1 cellular context compared by ENCODE assay signal in the genomic region with DNA sequence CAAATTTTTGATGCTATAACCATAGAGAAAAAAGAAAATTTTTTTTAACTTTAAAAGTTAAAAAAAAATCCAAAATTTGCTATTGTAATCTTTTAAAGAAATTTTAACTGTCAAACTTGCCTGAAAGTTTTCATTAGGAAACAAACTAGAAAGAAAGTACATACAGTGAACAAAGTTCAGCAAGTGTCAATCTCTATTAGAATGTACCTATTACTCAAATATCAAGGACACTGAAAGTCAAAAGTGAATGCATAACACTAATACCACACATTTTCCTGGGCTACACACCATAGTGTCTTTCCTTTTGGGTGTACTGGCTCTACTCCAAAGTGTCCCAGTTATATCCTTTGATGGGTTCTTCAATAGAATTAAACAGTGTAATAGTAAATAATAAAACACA.
TF ChIP-seq lines count a peak whose summit lies in the region.

No MANE protein-coding gene starts in this region.

TF ChIP-seq in HepG2, 621 proteins besides CTCF, POLR2A, EP300 and RAD21 (continued from another document):
- TF ChIP-seq THRA (CRISPR knock-in tag; IDR thresholded peaks at IDR 0.05; ENCODE audit: borderline replicate concordance) (no peak), PRPF4 (IDR thresholded peaks at IDR 0.05; ENCODE audit: low read depth, low read length, poor library complexity, severe bottlenecking) (no peak), MIXL1 (CRISPR knock-in tag; IDR thresholded peaks at IDR 0.05) (peak; percentile 59; the same call in 1 of the 2 replicates), ZNF839 (CRISPR knock-in tag; IDR thresholded peaks at IDR 0.05; ENCODE audit: borderline replicate concordance) (no peak), KLF9 (CRISPR knock-in tag; IDR thresholded peaks at IDR 0.05; ENCODE audit: low read depth) (no peak), LCORL (IDR thresholded peaks at IDR 0.05) (0 out of 2 replicates have a peak, but pooled peaks have one; percentile 34), LCORL (CRISPR knock-in tag; IDR thresholded peaks at IDR 0.05) (no peak), SOX13 (IDR thresholded peaks at IDR 0.05) (no peak), SOX13 (CRISPR knock-in tag; conservative IDR thresholded peaks at IDR 0.05 in 1 of 2, IDR thresholded peaks at IDR 0.05 in 1 of 2) (peak in 1 of 2 experiments; percentile 5; a peak in 1 of 4 replicates), ONECUT2 (CRISPR knock-in tag; IDR thresholded peaks at IDR 0.05) (no peak), DR1 (CRISPR knock-in tag; IDR thresholded peaks at IDR 0.05) (no peak), RNF219 (CRISPR knock-in tag; IDR thresholded peaks at IDR 0.05) (no peak), NCOR1 (IDR thresholded peaks at IDR 0.05; ENCODE audit: borderline replicate concordance, low read length) (peak; percentile 48; the same call in 1 of the 2 replicates), FLYWCH1 (CRISPR knock-in tag; IDR thresholded peaks at IDR 0.05) (no peak), HNF4A (CRISPR knock-in tag; IDR thresholded peaks at IDR 0.05) (peak; percentile 37; the same call in 1 of the 2 replicates), PHF21A (CRISPR knock-in tag; IDR thresholded peaks at IDR 0.05) (no peak), RXRB (CRISPR knock-in tag; IDR thresholded peaks at IDR 0.05; ENCODE audit: borderline replicate concordance) (0 out of 2 replicates have a peak, but pooled peaks have one; percentile 13), TCF12 (IDR thresholded peaks at IDR 0.05) (no peak), TCF12 (CRISPR knock-in tag; IDR thresholded peaks at IDR 0.05) (no peak)
- TF ChIP-seq, protein P1, sequence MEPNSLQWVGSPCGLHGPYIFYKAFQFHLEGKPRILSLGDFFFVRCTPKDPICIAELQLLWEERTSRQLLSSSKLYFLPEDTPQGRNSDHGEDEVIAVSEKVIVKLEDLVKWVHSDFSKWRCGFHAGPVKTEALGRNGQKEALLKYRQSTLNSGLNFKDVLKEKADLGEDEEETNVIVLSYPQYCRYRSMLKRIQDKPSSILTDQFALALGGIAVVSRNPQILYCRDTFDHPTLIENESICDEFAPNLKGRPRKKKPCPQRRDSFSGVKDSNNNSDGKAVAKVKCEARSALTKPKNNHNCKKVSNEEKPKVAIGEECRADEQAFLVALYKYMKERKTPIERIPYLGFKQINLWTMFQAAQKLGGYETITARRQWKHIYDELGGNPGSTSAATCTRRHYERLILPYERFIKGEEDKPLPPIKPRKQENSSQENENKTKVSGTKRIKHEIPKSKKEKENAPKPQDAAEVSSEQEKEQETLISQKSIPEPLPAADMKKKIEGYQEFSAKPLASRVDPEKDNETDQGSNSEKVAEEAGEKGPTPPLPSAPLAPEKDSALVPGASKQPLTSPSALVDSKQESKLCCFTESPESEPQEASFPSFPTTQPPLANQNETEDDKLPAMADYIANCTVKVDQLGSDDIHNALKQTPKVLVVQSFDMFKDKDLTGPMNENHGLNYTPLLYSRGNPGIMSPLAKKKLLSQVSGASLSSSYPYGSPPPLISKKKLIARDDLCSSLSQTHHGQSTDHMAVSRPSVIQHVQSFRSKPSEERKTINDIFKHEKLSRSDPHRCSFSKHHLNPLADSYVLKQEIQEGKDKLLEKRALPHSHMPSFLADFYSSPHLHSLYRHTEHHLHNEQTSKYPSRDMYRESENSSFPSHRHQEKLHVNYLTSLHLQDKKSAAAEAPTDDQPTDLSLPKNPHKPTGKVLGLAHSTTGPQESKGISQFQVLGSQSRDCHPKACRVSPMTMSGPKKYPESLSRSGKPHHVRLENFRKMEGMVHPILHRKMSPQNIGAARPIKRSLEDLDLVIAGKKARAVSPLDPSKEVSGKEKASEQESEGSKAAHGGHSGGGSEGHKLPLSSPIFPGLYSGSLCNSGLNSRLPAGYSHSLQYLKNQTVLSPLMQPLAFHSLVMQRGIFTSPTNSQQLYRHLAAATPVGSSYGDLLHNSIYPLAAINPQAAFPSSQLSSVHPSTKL (CRISPR knock-in tag; IDR thresholded peaks at IDR 0.05) = peak; percentile 55
- TF ChIP-seq, protein P2, sequence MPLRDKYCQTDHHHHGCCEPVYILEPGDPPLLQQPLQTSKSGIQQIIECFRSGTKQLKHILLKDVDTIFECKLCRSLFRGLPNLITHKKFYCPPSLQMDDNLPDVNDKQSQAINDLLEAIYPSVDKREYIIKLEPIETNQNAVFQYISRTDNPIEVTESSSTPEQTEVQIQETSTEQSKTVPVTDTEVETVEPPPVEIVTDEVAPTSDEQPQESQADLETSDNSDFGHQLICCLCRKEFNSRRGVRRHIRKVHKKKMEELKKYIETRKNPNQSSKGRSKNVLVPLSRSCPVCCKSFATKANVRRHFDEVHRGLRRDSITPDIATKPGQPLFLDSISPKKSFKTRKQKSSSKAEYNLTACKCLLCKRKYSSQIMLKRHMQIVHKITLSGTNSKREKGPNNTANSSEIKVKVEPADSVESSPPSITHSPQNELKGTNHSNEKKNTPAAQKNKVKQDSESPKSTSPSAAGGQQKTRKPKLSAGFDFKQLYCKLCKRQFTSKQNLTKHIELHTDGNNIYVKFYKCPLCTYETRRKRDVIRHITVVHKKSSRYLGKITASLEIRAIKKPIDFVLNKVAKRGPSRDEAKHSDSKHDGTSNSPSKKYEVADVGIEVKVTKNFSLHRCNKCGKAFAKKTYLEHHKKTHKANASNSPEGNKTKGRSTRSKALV (CRISPR knock-in tag; IDR thresholded peaks at IDR 0.05) = no peak
TF ChIP-seq in HepG2: peak in this region for 7.
